In genomic region chr3:25594007-25594502, GRCh38 we compare ENCODE assay signal across 8 cellular contexts.
DNase-seq lines count a peak whose midpoint lies in the region; ATAC-seq and TF ChIP-seq lines count a peak whose summit lies in the region.

No MANE protein-coding gene starts in this region.

- intact Hi-C loops in vagina (cut with DNase I) = loop anchor here (10.0 kb wide), 1 partner anchor 169 kb away; the partner anchor contains the start of gene RARB

- DNase-seq in activated naive CD4-positive, alpha-beta T cell treated with anti-CD3 and anti-CD28 coated beads, Interleukin-2, amount 50 U/mL, for 72 hours (ENCODE audit: low spot score in 2 of 2) = peak in 1 of 2 donors; percentile 22
- no peak for DNase-seq in activated naive CD4-positive, alpha-beta T cell treated with Interleukin-2 at 50 U/mL for 16 hours
- DNase-seq in HFFc6 (peak; percentile 86), NCI-H460 (ENCODE audit: extremely low read depth, low read depth) (peak; percentile 56), left lobe of liver (ENCODE audit: low spot score) (no peak), vagina (ENCODE audit: extremely low spot score in 2 of 2) (peak in 1 of 2 donors; percentile 75), MG63 (no peak)
- peak; percentile 12 for DNase-seq in central memory CD4-positive, alpha-beta T cell

- peaks cover 0 to 6% of the 10 kb centered on the region in 2 donors for H3K36me3 ChIP-seq in vagina
- peaks cover 5% of the 10 kb centered on the region for H3K36me3 ChIP-seq in MG63

- H3K9me3 ChIP-seq in vagina (no peaks in the 10 kb centered on the region), MG63 (no peaks in the 10 kb centered on the region)

- no peaks in the 10 kb centered on the region for H3K9me3 Mint-ChIP-seq in activated naive CD4-positive, alpha-beta T cell treated with anti-CD3 and anti-CD28 coated beads, Interleukin-2, amount 50 U/mL, for 72 hours
- H3K9me3 Mint-ChIP-seq in HFFc6 = no peaks in the 10 kb centered on the region

- no peaks in the 10 kb centered on the region; the same call in none of the 2 replicates for H3K27me3 Mint-ChIP-seq in HFFc6 (ENCODE audit: insufficient read depth)

- TF ChIP-seq POLR2A in vagina (IDR thresholded peaks at IDR 0.05) = no peak

- H3K36me3 Mint-ChIP-seq in activated naive CD4-positive, alpha-beta T cell treated with anti-CD3 and anti-CD28 coated beads, Interleukin-2, amount 50 U/mL, for 72 hours = no peaks in the 10 kb centered on the region
- H3K36me3 Mint-ChIP-seq in HFFc6 (ENCODE audit: low read depth) = 0 out of 2 replicates have a peak, but pooled peaks cover 8% of the 10 kb centered on the region

- TF ChIP-seq CTCF in HFFc6 (IDR thresholded peaks at IDR 0.05) (peak; percentile 98), vagina (IDR thresholded peaks at IDR 0.05) (peak; percentile 75 to 87 (median 77))

- no peak overlapping the region for H3K4me3 ChIP-seq in vagina
- H3K4me3 ChIP-seq in MG63 = no peak overlapping the region

- H3K4me1 ChIP-seq in vagina = peaks cover 22% of the 10 kb centered on the region

- ATAC-seq in activated naive CD4-positive, alpha-beta T cell treated with anti-CD3 and anti-CD28 coated beads, Interleukin-2, amount 50 U/mL, for 72 hours = peak; percentile 29 to 39
- peak; percentile 72 for ATAC-seq in left lobe of liver

- no peak overlapping the region for H3K27ac ChIP-seq in vagina

- H3K4me3 Mint-ChIP-seq in HFFc6 = no peak overlapping the region

- H3K4me1 Mint-ChIP-seq in HFFc6 (ENCODE audit: low read depth) = peaks cover 42% of the 10 kb centered on the region

- no peak overlapping the region for H3K27ac Mint-ChIP-seq in activated naive CD4-positive, alpha-beta T cell treated with anti-CD3 and anti-CD28 coated beads, Interleukin-2, amount 50 U/mL, for 72 hours
- H3K27ac Mint-ChIP-seq in HFFc6 = peak overlapping the region; percentile 68; the same call in 1 of the 2 replicates

- no peaks in the 10 kb centered on the region for H3K27me3 ChIP-seq in vagina
- no peaks in the 10 kb centered on the region for H3K27me3 ChIP-seq in MG63

Comparison
In these comparisons a context has a peak if more than half of its experiments do, and no peak if none do; other contexts are left out.
1. DNase-seq: peak in HFFc6 (single experiment), NCI-H460 (single experiment) and central memory CD4-positive, alpha-beta T cell (single experiment); none in activated naive CD4-positive, alpha-beta T cell treated with Interleukin-2 at 50 U/mL for 16 hours (single experiment), left lobe of liver (single experiment) and MG63 (single experiment).